ENCODE assay signal across 25 cellular contexts in the genomic region with DNA sequence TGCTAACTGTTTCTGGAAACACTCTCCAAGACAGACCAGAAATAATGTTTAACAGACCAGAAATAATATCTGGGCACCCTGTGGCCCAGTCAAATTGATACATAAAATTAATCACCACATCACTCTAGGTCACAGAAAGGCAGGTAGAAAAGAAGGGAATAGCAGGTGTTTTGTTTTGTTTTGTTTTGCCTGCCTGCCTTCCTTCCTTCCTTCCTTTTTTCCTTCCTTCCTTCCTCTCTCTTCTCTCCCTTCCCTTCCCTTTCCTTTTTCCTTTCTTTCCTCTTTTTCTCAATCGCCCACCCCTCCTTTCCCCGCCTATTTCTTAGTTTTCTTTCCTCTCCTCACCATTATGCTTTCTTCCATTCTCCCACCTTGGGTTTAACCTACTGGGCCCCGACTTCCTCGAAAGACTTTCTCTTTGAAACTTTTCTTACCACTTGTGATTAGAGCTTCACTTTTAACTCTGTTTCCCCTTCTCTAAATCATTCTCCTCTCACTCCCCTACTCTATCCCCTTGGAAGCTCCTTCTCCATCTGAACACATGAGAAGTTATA.
"Had no signal": no experiment of that assay in that cellular context is flagged by ENCODE, and none has a peak within 500 bp of the region (broad histone marks: within the 10 kb centered on the region; RNA-seq: fewer than 3 reads in every experiment).

No MANE protein-coding gene starts in this region.

- H3K9me3 Mint-ChIP-seq: natural killer cell; stimulated activated naive CD8-positive, alpha-beta T cell treated with anti-CD3 and anti-CD28 coated beads, Interleukin-15, amount 100 ng/mL, for 72 hours had no signal

- H3K4me3 Mint-ChIP-seq: mesothelial cell of epicardium; naive B cell; natural killer cell; nephron progenitor cell; neural progenitor cell; stimulated activated memory B cell treated with anti-CD40 and anti-IgM and Interleukin-4, amounts not matched to agents 10 μg/mL and 1 μg/mL and 100 μg/mL, for 72 hours; stimulated activated naive CD8-positive, alpha-beta T cell treated with anti-CD3 and anti-CD28 coated beads, Interleukin-15, amount 100 ng/mL, for 72 hours; type B pancreatic cell had no signal

- H3K27ac Mint-ChIP-seq: mesothelial cell of epicardium; naive B cell; natural killer cell; nephron progenitor cell; neural progenitor cell; progenitor cell of endocrine pancreas; stimulated activated memory B cell treated with anti-CD40 and anti-IgM and Interleukin-4, amounts not matched to agents 10 μg/mL and 1 μg/mL and 100 μg/mL, for 72 hours; type B pancreatic cell had no signal

- H3K27me3 ChIP-seq: neural progenitor cell, neutrophil, right atrium auricular region, right lobe of liver, tibial nerve, uterus had no signal

- H3K4me1 ChIP-seq: left ventricle myocardium inferior, neural progenitor cell, right atrium auricular region, right lobe of liver, tibial nerve, uterus had no signal

- H3K27me3 Mint-ChIP-seq: naive B cell; progenitor cell of endocrine pancreas; stimulated activated memory B cell treated with anti-CD40 and anti-IgM and Interleukin-4, amounts not matched to agents 10 μg/mL and 1 μg/mL and 100 μg/mL, for 72 hours; stimulated activated naive CD8-positive, alpha-beta T cell treated with anti-CD3 and anti-CD28 coated beads, Interleukin-15, amount 100 ng/mL, for 72 hours had no signal

- H2AFZ ChIP-seq: neural progenitor cell had no signal

- DNase-seq: left ventricle myocardium inferior; mesendoderm; naive B cell; natural killer cell; nephron progenitor cell; occipital lobe; right lobe of liver; stimulated activated CD4-positive, alpha-beta T cell treated with anti-CD3 and anti-CD28 coated beads, Interleukin-1b, Interleukin-23, amount 100 ng/mL, for 48 hours; stimulated activated CD4-positive, alpha-beta T cell treated with anti-CD3 and anti-CD28 coated beads, Interleukin-2, amount 100 ng/mL, for 48 hours; stimulated activated CD4-positive, alpha-beta T cell treated with anti-CD3 and anti-CD28 coated beads, Interleukin-4, amount 100 ng/mL, for 4 hours; stimulated activated CD8-positive, alpha-beta memory T cell treated with anti-CD3 and anti-CD28 coated beads, Interleukin-4, amount 100 ng/mL, for 48 hours; stimulated activated naive CD4-positive, alpha-beta T cell treated with Interleukin-2 at 50 U/mL for 16 hours; stimulated activated naive CD8-positive, alpha-beta T cell treated with anti-CD3 and anti-CD28 coated beads, Interleukin-15, amount 100 ng/mL, for 72 hours; substantia nigra; uterus had no signal

- H3K27ac ChIP-seq: left ventricle myocardium inferior, neural progenitor cell, neutrophil, right atrium auricular region, right lobe of liver, tibial nerve, uterus had no signal

- H3K4me2 ChIP-seq: neural progenitor cell, smooth muscle cell had no signal

- H3K4me3 ChIP-seq: left ventricle myocardium inferior, lung, neural progenitor cell, right atrium auricular region, right lobe of liver, smooth muscle cell, tibial nerve, uterus had no signal

- H3K4me1 Mint-ChIP-seq: mesothelial cell of epicardium; naive B cell; natural killer cell; stimulated activated memory B cell treated with anti-CD40 and anti-IgM and Interleukin-4, amounts not matched to agents 10 μg/mL and 1 μg/mL and 100 μg/mL, for 72 hours; stimulated activated naive CD8-positive, alpha-beta T cell treated with anti-CD3 and anti-CD28 coated beads, Interleukin-15, amount 100 ng/mL, for 72 hours had no signal

- ATAC-seq: natural killer cell; right lobe of liver; stimulated activated memory B cell treated with anti-CD40 and anti-IgM and Interleukin-4, amounts not matched to agents 10 μg/mL and 1 μg/mL and 100 μg/mL, for 72 hours; stimulated activated naive CD8-positive, alpha-beta T cell treated with anti-CD3 and anti-CD28 coated beads, Interleukin-15, amount 100 ng/mL, for 72 hours had no signal

- H3K36me3 Mint-ChIP-seq: mesothelial cell of epicardium; naive B cell; natural killer cell; stimulated activated memory B cell treated with anti-CD40 and anti-IgM and Interleukin-4, amounts not matched to agents 10 μg/mL and 1 μg/mL and 100 μg/mL, for 72 hours had no signal

- H3K9me3 ChIP-seq: left ventricle myocardium inferior, neutrophil, right atrium auricular region, right lobe of liver, tibial nerve, uterus had no signal

- H3K9ac ChIP-seq: neural progenitor cell had no signal

- H3K36me3 ChIP-seq: left ventricle myocardium inferior, neural progenitor cell, neutrophil, right atrium auricular region, right lobe of liver, tibial nerve, uterus had no signal
